In genomic region chr3:6437631-6438030, GRCh38 we compare ENCODE assay signal across 29 cellular contexts.
"Had no signal": no experiment of that assay in that cellular context is flagged by ENCODE, and none has a peak within 500 bp of the region (broad histone marks: within the 10 kb centered on the region; RNA-seq: fewer than 3 reads in every experiment).

No MANE protein-coding gene starts in this region.

- H3K4me3 ChIP-seq: adrenal gland, ascending aorta, body of pancreas, breast epithelium, cardiac muscle cell had no signal

- DNase-seq: activated effector memory CD4-positive, alpha-beta T cell treated with anti-CD3 and anti-CD28 coated beads, Interleukin-2, amount 50 U/mL, for 16 hours; activated effector memory CD4-positive, alpha-beta T cell treated with Interleukin-2 at 50 U/mL for 16 hours; activated gamma-delta T cell; activated gamma-delta T cell treated with Interleukin-2 at 50 U/mL for 16 hours; activated naive CD4-positive, alpha-beta T cell; activated naive CD4-positive, alpha-beta T cell treated with anti-CD3 and anti-CD28 coated beads for 36 hours; activated naive CD4-positive, alpha-beta T cell treated with anti-CD3 and anti-CD28 coated beads, Interleukin-2, amount 10 ng/mL, durations not matched to agents 7 days and 5 days; activated naive CD4-positive, alpha-beta T cell treated with anti-CD3 and anti-CD28 coated beads, Interleukin-2, amount 50 U/mL, for 16 hours; activated naive CD4-positive, alpha-beta T cell treated with Interleukin-2 at 50 U/mL for 16 hours; activated naive CD8-positive, alpha-beta T cell treated with anti-CD3 and anti-CD28 coated beads for 36 hours; activated naive CD8-positive, alpha-beta T cell treated with anti-CD3 and anti-CD28 coated beads, Interleukin-2, amount 10 ng/mL, durations not matched to agents 7 days and 5 days; activated naive CD8-positive, alpha-beta T cell treated with anti-CD3 and anti-CD28 coated beads, Interleukin-2, amount 50 U/mL, for 24 hours; activated T-cell treated with anti-CD3 and anti-CD28 coated beads, Interleukin-2, amount 50 U/mL, for 1 hour; activated T-cell treated with anti-CD3 and anti-CD28 coated beads, Interleukin-2, amount 50 U/mL, for 24 hours; activated T-cell treated with anti-CD3 and anti-CD28 coated beads, Interleukin-2, amount 50 U/mL, for 4 hours; activated T-cell treated with anti-CD3 and anti-CD28 coated beads, Interleukin-2, amount 50 U/mL, for 48 hours; activated T-cell treated with anti-CD3 and anti-CD28 coated beads, Interleukin-2, amount 50 U/mL, for 72 hours; adrenal gland; amygdala; anterior cingulate cortex; aorta; body of pancreas; brain microvascular endothelial cell; caudate nucleus; central memory CD4-positive, alpha-beta T cell; cerebellar nuclear complex had no signal

- H3K4me1 ChIP-seq: adrenal gland, ascending aorta, body of pancreas, breast epithelium had no signal

- H3K36me3 ChIP-seq: adrenal gland, ascending aorta, brain microvascular endothelial cell, breast epithelium, cardiac muscle cell had no signal

- H3K9me3 ChIP-seq: adrenal gland, ascending aorta, body of pancreas, breast epithelium had no signal

- H3K27ac ChIP-seq: adrenal gland, ascending aorta, body of pancreas, brain microvascular endothelial cell, breast epithelium, cardiac muscle cell had no signal

- H3K27me3 ChIP-seq: adrenal gland, ascending aorta, body of pancreas, brain microvascular endothelial cell, breast epithelium, cardiac muscle cell had no signal
